ENCODE assay signal across 8 cellular contexts in genomic region chr6:139029470-139030210, GRCh38. TPM values are rescaled to one million over a fixed set of nuclear protein-coding genes. Genes with fewer than 3 reads are reported as not detected.
DNase-seq lines count a peak whose midpoint lies in the region; ATAC-seq, FAIRE-seq and TF ChIP-seq lines count a peak whose summit lies in the region.

No MANE protein-coding gene starts in this region.

- TF ChIP-seq CTCF in DOHH2 (IDR thresholded peaks at IDR 0.05; ENCODE audit: low read depth, low read length, poor library complexity, severe bottlenecking) (no peak), PC-3 (conservative IDR thresholded peaks at IDR 0.05; ENCODE audit: low read depth, low read length) (no peak), MCF 10A (IDR thresholded peaks at IDR 0.05; ENCODE audit: unreplicated experiment) (no peak), keratinocyte (optimal IDR thresholded peaks at IDR 0.05 in 1 of 3, IDR thresholded peaks at IDR 0.05 in 1 of 3, conservative IDR thresholded peaks at IDR 0.05 in 1 of 3; ENCODE audit: extremely low read depth in 1 of 3, insufficient read depth in 2 of 3, low read length in 3 of 3) (no peak)

- H3K4me2 ChIP-seq in DOHH2 (ENCODE audit: low read length) (peak overlapping the region; percentile 98), PC-3 (ENCODE audit: low read length) (peak overlapping the region; percentile 90), keratinocyte (ENCODE audit: control insufficient read depth, extremely low read depth, insufficient read depth, low read depth, low read length) (peak overlapping the region; percentile 99)

- H3K27ac ChIP-seq in DOHH2 (ENCODE audit: low read depth, low read length) (peak overlapping the region; percentile 52), PC-3 (ENCODE audit: low read length) (no peak overlapping the region), keratinocyte (ENCODE audit: control insufficient read depth, insufficient read depth, low read length) (peak overlapping the region; percentile 86)

- H3K9me3 ChIP-seq in DOHH2 (ENCODE audit: control insufficient read depth, insufficient read depth, low read length) (no peaks in the 10 kb centered on the region), PC-3 (ENCODE audit: low read length) (no peaks in the 10 kb centered on the region), keratinocyte (ENCODE audit: control insufficient read depth, low read depth, low read length) (no peaks in the 10 kb centered on the region)

- H2AFZ ChIP-seq in PC-3 (ENCODE audit: low read length) (peak overlapping the region; percentile 95), keratinocyte (ENCODE audit: control insufficient read depth, low read length) (peak overlapping the region; percentile 85)

- no peak overlapping the region for H3K4me3 Mint-ChIP-seq in MCF 10A (ENCODE audit: unreplicated experiment)

- peak overlapping the region; percentile 96 for H3K4me3 ChIP-seq in DOHH2 (ENCODE audit: low read length)
- peak overlapping the region; percentile 91 for H3K4me3 ChIP-seq in PC-3 (ENCODE audit: low read length)
- H3K4me3 ChIP-seq in keratinocyte (ENCODE audit: control insufficient read depth in 2 of 3, extremely low read depth in 1 of 3, insufficient read depth in 2 of 3, low read depth in 1 of 3, low read length in 3 of 3): peak overlapping the region; percentile 88 to 98 (median 96)

- H3K9ac ChIP-seq in PC-3 (ENCODE audit: low read length) (peak overlapping the region; percentile 67), keratinocyte (ENCODE audit: control insufficient read depth, extremely low read depth, insufficient read depth, low read length) (peak overlapping the region; percentile 91)

- peaks cover 8% of the 10 kb centered on the region; the same call in 1 of the 2 replicates for H3K27me3 ChIP-seq in DOHH2 (ENCODE audit: control insufficient read depth, low read length)
- H3K27me3 ChIP-seq in PC-3 (ENCODE audit: low read length): no peaks in the 10 kb centered on the region
- no peaks in the 10 kb centered on the region for H3K27me3 ChIP-seq in keratinocyte (ENCODE audit: control insufficient read depth, extremely low read depth, insufficient read depth, low read length)

- H4K20me1 ChIP-seq in DOHH2 (ENCODE audit: control insufficient read depth, insufficient read depth, low read depth, low read length) (peaks cover 21% of the 10 kb centered on the region), PC-3 (ENCODE audit: low read length) (no peaks in the 10 kb centered on the region), keratinocyte (ENCODE audit: control insufficient read depth, extremely low read depth, insufficient read depth, low read length) (no peaks in the 10 kb centered on the region)

- POLR2A ChIA-PET in PC-3 (lab: Charles Lee; ENCODE audit: unreplicated experiment) (interaction anchor here (0.5 kb wide), 2 partner anchors 102 to 210 kb away, joined by 3 to 4 read pairs; no protein-coding TSS in a partner anchor), MCF 10A (lab: Yijun Ruan, JAX) (interaction anchor here (0.7 to 1.7 kb wide), 5 partner anchors 44 to 141 kb away, joined by 3 to 5 read pairs (median 3); no protein-coding TSS in a partner anchor)

- H3K4me1 ChIP-seq in DOHH2 (ENCODE audit: control insufficient read depth, low read length) (peaks cover 33% of the 10 kb centered on the region), PC-3 (ENCODE audit: insufficient read depth, low read length) (peaks cover 9% of the 10 kb centered on the region), keratinocyte (ENCODE audit: control insufficient read depth, extremely low read depth, insufficient read depth, low read length) (peaks cover 21% of the 10 kb centered on the region)

- peaks cover 40% of the 10 kb centered on the region for H3K79me2 ChIP-seq in DOHH2 (ENCODE audit: control insufficient read depth, low read length)
- peaks cover 42% of the 10 kb centered on the region for H3K79me2 ChIP-seq in PC-3 (ENCODE audit: low read length)
- peaks cover 44% of the 10 kb centered on the region for H3K79me2 ChIP-seq in keratinocyte (ENCODE audit: control insufficient read depth, insufficient read depth, low read length)

- H3F3A ChIP-seq in DOHH2 (ENCODE audit: control insufficient read depth, insufficient read depth) (peaks cover 16% of the 10 kb centered on the region), PC-3 (ENCODE audit: low read length, unreplicated experiment) (no peaks in the 10 kb centered on the region)

- H3K9me3 Mint-ChIP-seq in MCF 10A (ENCODE audit: unreplicated experiment): no peaks in the 10 kb centered on the region

- BruUV-seq in PC-3 (replicated peaks; lab: Mats Ljungman, UMichigan): no TSS peak
- no TSS peak for BruUV-seq in MCF 10A (replicated peaks; lab: Mats Ljungman, UMichigan)

- ATAC-seq in GM19467 (IDR thresholded peaks at IDR 0.05; ENCODE audit: unreplicated experiment) (peak; percentile 26), HG03520 (IDR thresholded peaks at IDR 0.05; ENCODE audit: unreplicated experiment) (peak; percentile 28), PC-3 (peak; percentile 27)

- H3K36me3 Mint-ChIP-seq in MCF 10A (ENCODE audit: insufficient read depth, unreplicated experiment): peaks cover 4% of the 10 kb centered on the region

- H3K9me2 ChIP-seq in DOHH2 (replicated peaks; ENCODE audit: control insufficient read depth, low read length) (no peaks in the 10 kb centered on the region), PC-3 (replicated peaks; ENCODE audit: low read length) (no peaks in the 10 kb centered on the region)

- H3K9me1 ChIP-seq in keratinocyte (ENCODE audit: control insufficient read depth, extremely low read depth, insufficient read depth, low read length): no peaks in the 10 kb centered on the region

- DNase-seq in PC-3 (peak; percentile 17), MCF 10A (ENCODE audit: unreplicated experiment) (peak; percentile 41), keratinocyte (ENCODE audit: low read depth, low spot score) (no peak), T-helper 9 cell (no peak)
- peak; percentile 25 for DNase-seq in stimulated activated CD4-positive, alpha-beta T cell treated with anti-CD3 and anti-CD28 coated beads, Interleukin-4, amount 100 ng/mL, for 24 hours

- no peaks in the 10 kb centered on the region for H3K27me3 Mint-ChIP-seq in MCF 10A (ENCODE audit: insufficient read depth, unreplicated experiment)

- intact Hi-C loops in PC-3 (cut with micrococcal nuclease) (no loop called here), MCF 10A (cut with micrococcal nuclease) (loop anchor here (5.0 kb wide), 1 partner anchor 42 kb away; the partner anchor contains the start of gene REPS1)

- H3K4me1 Mint-ChIP-seq in MCF 10A (ENCODE audit: insufficient read depth, unreplicated experiment): peaks cover 25% of the 10 kb centered on the region

- no peak for FAIRE-seq in keratinocyte (lab: Jason Lieb, UNC)

- peaks cover 9% of the 10 kb centered on the region for H3K36me3 ChIP-seq in DOHH2 (ENCODE audit: control insufficient read depth, low read length)
- no peaks in the 10 kb centered on the region for H3K36me3 ChIP-seq in PC-3 (ENCODE audit: low read depth, low read length)
- peaks cover 2 to 5% of the 10 kb centered on the region in 2 experiments for H3K36me3 ChIP-seq in keratinocyte (ENCODE audit: control insufficient read depth in 2 of 2, extremely low read depth in 1 of 2, insufficient read depth in 2 of 2, low read length in 2 of 2)

- H3K27ac Mint-ChIP-seq in MCF 10A (ENCODE audit: low read depth, unreplicated experiment): no peak overlapping the region

- dilution Hi-C loops in keratinocyte (cut with MboI; ENCODE audit: extremely low pct_ligation_motif_present, low sequenced_read_pairs): no loop called here

- CTCF ChIA-PET in PC-3 (lab: Charles Lee): no interaction called here
- CTCF ChIA-PET in MCF 10A (lab: Yijun Ruan, JAX): interaction anchor here (0.6 to 0.7 kb wide), 2 partner anchors 21 to 141 kb away, joined by 3 read pairs; no protein-coding TSS in a partner anchor

RNA-seq across cellular contexts. Expression of gene ABRACL, which starts 1.1 kb away (rescaled TPM):
- total RNA-seq in PC-3 (2014; rRNA removed) (35.8 and 37.6 TPM in 2 replicates), MCF 10A (2022) (24.0 and 36.8 TPM in 2 replicates)
- 56.1 to 120 TPM (median 119 TPM) in 3 replicates for polyA plus RNA-seq in keratinocyte
- 59.8 TPM for polyA plus RNA-seq in keratinocyte (2011; ENCODE audit: low read depth)
- polyA plus RNA-seq in keratinocyte (2011; cell fraction: cytosol; rRNA removed): 109 and 128 TPM in 2 replicates
- polyA plus RNA-seq in keratinocyte (2011; cell fraction: nucleus; rRNA removed): 45.3 and 66.7 TPM in 2 replicates
- polyA plus RNA-seq in keratinocyte (2012; ENCODE audit: low replicate concordance): 86.8 and 108 TPM in 2 replicates
- 3.4 to 30.3 TPM (median 17.3 TPM) in 3 replicates for polyA minus RNA-seq in keratinocyte
- 31.1 TPM for polyA minus RNA-seq in keratinocyte (2011; cell fraction: cytosol; rRNA and poly(A)+ RNA removed)
- polyA minus RNA-seq in keratinocyte (2011; cell fraction: nucleus; rRNA and poly(A)+ RNA removed): 11.5 and 13.3 TPM in 2 replicates

RNA-seq across cellular contexts. Expression of gene REPS1, which starts 41.6 kb away (rescaled TPM):
- 27.4 and 37.4 TPM in 2 replicates for total RNA-seq in PC-3 (2014; rRNA removed)
- 54.8 and 65.3 TPM in 2 replicates for total RNA-seq in MCF 10A (2022)
- polyA plus RNA-seq in keratinocyte: 42.9 to 61.3 TPM (median 55.0 TPM) in 3 replicates
- polyA plus RNA-seq in keratinocyte (2011; ENCODE audit: low read depth): 66.3 TPM
- 36.5 and 64.8 TPM in 2 replicates for polyA plus RNA-seq in keratinocyte (2011; cell fraction: cytosol; rRNA removed)
- 56.1 and 60.5 TPM in 2 replicates for polyA plus RNA-seq in keratinocyte (2011; cell fraction: nucleus; rRNA removed)
- polyA plus RNA-seq in keratinocyte (2012; ENCODE audit: low replicate concordance): 35.5 and 49.1 TPM in 2 replicates
- 35.4 to 79.6 TPM (median 63.7 TPM) in 3 replicates for polyA minus RNA-seq in keratinocyte
- polyA minus RNA-seq in keratinocyte (2011; cell fraction: cytosol; rRNA and poly(A)+ RNA removed): 42.8 TPM
- polyA minus RNA-seq in keratinocyte (2011; cell fraction: nucleus; rRNA and poly(A)+ RNA removed): 42.2 and 78.7 TPM in 2 replicates

Comparison
In these comparisons a context has a peak if more than half of its experiments do, and no peak if none do; other contexts are left out.
1. DNase-seq: peak in PC-3 (single experiment), MCF 10A (single experiment) and stimulated activated CD4-positive, alpha-beta T cell treated with anti-CD3 and anti-CD28 coated beads, Interleukin-4, amount 100 ng/mL, for 24 hours (single experiment); none in keratinocyte (single experiment) and T-helper 9 cell (single experiment).
2. Peak in every context shown above with its lines, with median percentiles within 50 percentile points of each other: H3K4me2 ChIP-seq, H3K4me3 ChIP-seq and ATAC-seq.